8 cellular contexts compared by ENCODE assay signal in the genomic region with DNA sequence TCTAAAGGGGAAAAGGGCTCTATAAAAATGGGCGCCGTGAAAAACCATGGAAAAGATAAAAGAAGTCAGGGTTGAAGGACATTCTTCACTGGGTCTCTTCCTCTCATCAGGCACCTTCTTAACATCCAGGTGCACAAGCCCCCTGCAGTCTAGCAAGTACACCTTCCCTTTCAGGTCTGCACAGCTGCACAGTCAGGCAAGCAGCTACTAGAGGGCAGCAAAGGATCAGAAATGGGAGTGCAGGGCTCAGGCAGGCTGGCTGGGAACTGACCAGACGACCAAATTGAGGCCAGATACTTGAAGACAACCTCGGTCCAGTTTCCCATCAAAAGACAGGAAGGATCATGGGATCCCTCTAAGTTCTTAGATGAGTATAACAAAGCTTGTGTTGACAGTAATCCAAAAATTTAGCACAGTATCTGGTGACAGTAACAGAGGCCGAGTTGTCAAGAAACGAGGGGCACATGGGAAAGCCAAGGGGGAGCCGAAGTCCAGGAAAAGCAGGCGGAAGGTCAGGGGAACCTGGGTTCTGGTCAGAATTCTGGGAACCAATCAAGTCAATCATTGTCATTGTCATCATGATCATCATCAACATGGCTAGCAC. TPM values are rescaled to one million over a fixed set of nuclear protein-coding genes. Genes with fewer than 3 reads are reported as not detected.
DNase-seq lines count a peak whose midpoint lies in the region; ATAC-seq and TF ChIP-seq lines count a peak whose summit lies in the region.

No MANE protein-coding gene starts in this region.

- TF ChIP-seq CTCF in gastrocnemius medialis (IDR thresholded peaks at IDR 0.05 in 4 of 5, conservative IDR thresholded peaks at IDR 0.05 in 1 of 5), result peak in 3 of 5 experiments; percentile 20 to 24 (median 22)

- H3K36me3 Mint-ChIP-seq in activated T-cell treated with anti-CD3 and anti-CD28 coated beads, Interleukin-2, amount 50 U/mL, for 72 hours (ENCODE audit: insufficient read depth in 2 of 2), result no peaks in the 10 kb centered on the region

- no peak overlapping the region for H3K27ac ChIP-seq in gastrocnemius medialis

- no peaks in the 10 kb centered on the region for H3K9me3 Mint-ChIP-seq in activated T-cell treated with anti-CD3 and anti-CD28 coated beads, Interleukin-2, amount 50 U/mL, for 72 hours

- DNase-seq in AML-193 (lab: John Stamatoyannopoulos, UW) (peak; percentile 25 to 50), NCI-H524 treated with DMSO at 0.1 percent for 48 hours (lab: John Stamatoyannopoulos, UW) (peak; percentile 14), left cardiac atrium (peak; percentile 20), gastrocnemius medialis (no peak), MV-4-11 (lab: John Stamatoyannopoulos, UW) (no peak)
- DNase-seq in activated T-cell treated with anti-CD3 and anti-CD28 coated beads, Interleukin-2, amount 50 U/mL, for 72 hours, result peak; percentile 35 to 36

- H3K4me3 Mint-ChIP-seq in activated T-cell treated with anti-CD3 and anti-CD28 coated beads, Interleukin-2, amount 50 U/mL, for 72 hours, result no peak overlapping the region

- no peak for TF ChIP-seq POLR2A in gastrocnemius medialis (IDR thresholded peaks at IDR 0.05)

- H3K27ac Mint-ChIP-seq in activated T-cell treated with anti-CD3 and anti-CD28 coated beads, Interleukin-2, amount 50 U/mL, for 72 hours, result no peak overlapping the region

- peaks cover 12% of the 10 kb centered on the region for H3K27me3 Mint-ChIP-seq in activated T-cell treated with anti-CD3 and anti-CD28 coated beads, Interleukin-2, amount 50 U/mL, for 72 hours (ENCODE audit: low read depth)

- no peaks in the 10 kb centered on the region for H3K4me1 Mint-ChIP-seq in activated T-cell treated with anti-CD3 and anti-CD28 coated beads, Interleukin-2, amount 50 U/mL, for 72 hours (ENCODE audit: low read depth)

- no peaks in the 10 kb centered on the region for H3K27me3 ChIP-seq in gastrocnemius medialis

- intact Hi-C loops in left cardiac atrium (cut with DNase I) (loop anchor here in 1 of 2 donors (2.0 to 5.0 kb wide), 2 partner anchors 172 to 533 kb away; no protein-coding TSS in a partner anchor), gastrocnemius medialis (cut with DNase I; ENCODE audit: low total_unique reads) (loop anchor here (5.0 kb wide), 1 partner anchor 173 kb away; no protein-coding TSS in a partner anchor)

- no peaks in the 10 kb centered on the region for H3K4me1 ChIP-seq in gastrocnemius medialis

- no peaks in the 10 kb centered on the region for H3K36me3 ChIP-seq in gastrocnemius medialis

- in situ Hi-C loops in gastrocnemius medialis (cut with MboI; ENCODE audit: low sequenced_read_pairs in 4 of 4), result loop anchor here in 1 of 4 donors (25.0 kb wide), 1 partner anchor 427 kb away; no protein-coding TSS in a partner anchor

- no peak overlapping the region for H3K4me3 ChIP-seq in gastrocnemius medialis

- H3K9me3 ChIP-seq in gastrocnemius medialis, result no peaks in the 10 kb centered on the region

- ATAC-seq in GM18511 (IDR thresholded peaks at IDR 0.05; ENCODE audit: unreplicated experiment) (peak; percentile 73), HG03196 (IDR thresholded peaks at IDR 0.05; ENCODE audit: unreplicated experiment) (peak; percentile 75), left cardiac atrium (peak; percentile 78 to 86), gastrocnemius medialis (no peak)
- peak; percentile 64 to 75 for ATAC-seq in activated T-cell treated with anti-CD3 and anti-CD28 coated beads, Interleukin-2, amount 50 U/mL, for 72 hours (replicated peaks in 1 of 2)

RNA-seq across cellular contexts. Expression of a gene that starts 10.1 kb away (rescaled TPM):
- total RNA-seq in activated T-cell treated with anti-CD3 and anti-CD28 coated beads, Interleukin-2, amount 50 U/mL, for 72 hours, result 1 to 10 TPM in 1 of 2 donors, under 1 TPM in 1; 0.44 to 2.3 TPM
- 10 to 100 TPM; 12.7 to 21.0 TPM for total RNA-seq in left cardiac atrium
- total RNA-seq in gastrocnemius medialis, result 1 to 10 TPM in 1 of 4 donors, under 1 TPM in 3; 0.18 to 2.1 (median 0.34) TPM

Comparison
In these comparisons a context has a peak if more than half of its experiments do, and no peak if none do; other contexts are left out.
1. DNase-seq: peak in AML-193 (2 of 2), NCI-H524 treated with DMSO at 0.1 percent for 48 hours (single experiment), activated T-cell treated with anti-CD3 and anti-CD28 coated beads, Interleukin-2, amount 50 U/mL, for 72 hours (2 of 2) and left cardiac atrium (single experiment); none in gastrocnemius medialis (0 of 2) and MV-4-11 (single experiment).
2. ATAC-seq: peak in GM18511 (single experiment), HG03196 (single experiment), activated T-cell treated with anti-CD3 and anti-CD28 coated beads, Interleukin-2, amount 50 U/mL, for 72 hours (2 of 2) and left cardiac atrium (2 of 2); none in gastrocnemius medialis (0 of 2).
3. RNA of a gene that starts 10.1 kb away (total RNA-seq): 12.7 to 21.0 TPM in left cardiac atrium; 0.44 to 2.3 TPM in activated T-cell treated with anti-CD3 and anti-CD28 coated beads, Interleukin-2, amount 50 U/mL, for 72 hours and 0.18 to 2.1 TPM in gastrocnemius medialis; every median in the first group is over 4 times any median in the second.